ENCODE assay signal across 8 cellular contexts in genomic region chr20:53900380-53900999, GRCh38.
DNase-seq lines count a peak whose midpoint lies in the region; TF ChIP-seq lines count a peak whose summit lies in the region.

No MANE protein-coding gene starts in this region.

- peak overlapping the region; percentile 92 for H3K27ac Mint-ChIP-seq in HFFc6
- H3K27ac Mint-ChIP-seq in activated T-helper 1 cell treated with anti-CD3 and anti-CD28 coated beads, Interleukin-12 subunit alpha, Interleukin-12 subunit beta, Interleukin-2, Interleukin-4 antibody, amounts not matched to agents 30 ng/mL and 10 ng/mL and 1 ng/mL, durations not matched to agents 14 hours and 24 hours and 36 hours: peak overlapping the region; percentile 87
- peak overlapping the region; percentile 96 for H3K27ac Mint-ChIP-seq in stimulated activated naive CD8-positive, alpha-beta T cell treated with anti-CD3 and anti-CD28 coated beads, Interleukin-15, Interleukin-2, amounts not matched to agents 100 ng/mL and 50 ng/mL, for 24 hours

- H3K36me3 ChIP-seq in left ventricle myocardium inferior: no peaks in the 10 kb centered on the region

- TF ChIP-seq CTCF in HFFc6 (IDR thresholded peaks at IDR 0.05) (no peak), left ventricle myocardium inferior (IDR thresholded peaks at IDR 0.05; ENCODE audit: borderline replicate concordance) (no peak)

- H3K36me3 Mint-ChIP-seq in HFFc6 (ENCODE audit: low read depth): peaks cover 4% of the 10 kb centered on the region; the same call in 1 of the 2 replicates
- H3K36me3 Mint-ChIP-seq in activated T-helper 1 cell treated with anti-CD3 and anti-CD28 coated beads, Interleukin-12 subunit alpha, Interleukin-12 subunit beta, Interleukin-2, Interleukin-4 antibody, amounts not matched to agents 30 ng/mL and 10 ng/mL and 1 ng/mL, durations not matched to agents 14 hours and 24 hours and 36 hours (ENCODE audit: low read depth): peaks cover 1% of the 10 kb centered on the region
- H3K36me3 Mint-ChIP-seq in stimulated activated naive CD8-positive, alpha-beta T cell treated with anti-CD3 and anti-CD28 coated beads, Interleukin-15, Interleukin-2, amounts not matched to agents 100 ng/mL and 50 ng/mL, for 24 hours (ENCODE audit: low read depth): no peaks in the 10 kb centered on the region

- DNase-seq in HFFc6 (peak; percentile 88), left ventricle myocardium inferior (no peak), G401 (ENCODE audit: low spot score) (no peak), NCI-H2227 (lab: John Stamatoyannopoulos, UW; ENCODE audit: unreplicated experiment) (no peak), GDM1 (lab: John Stamatoyannopoulos, UW) (no peak), NCI-H69 (lab: John Stamatoyannopoulos, UW) (no peak)
- no peak for DNase-seq in activated T-helper 1 cell treated with anti-CD3 and anti-CD28 coated beads, Interleukin-12 subunit alpha, Interleukin-12 subunit beta, Interleukin-2, Interleukin-4 antibody, amounts not matched to agents 30 ng/mL and 10 ng/mL and 1 ng/mL, durations not matched to agents 14 hours and 24 hours and 36 hours (ENCODE audit: low spot score)

- no peaks in the 10 kb centered on the region for H3K9me3 Mint-ChIP-seq in HFFc6
- H3K9me3 Mint-ChIP-seq in activated T-helper 1 cell treated with anti-CD3 and anti-CD28 coated beads, Interleukin-12 subunit alpha, Interleukin-12 subunit beta, Interleukin-2, Interleukin-4 antibody, amounts not matched to agents 30 ng/mL and 10 ng/mL and 1 ng/mL, durations not matched to agents 14 hours and 24 hours and 36 hours: no peaks in the 10 kb centered on the region
- no peaks in the 10 kb centered on the region for H3K9me3 Mint-ChIP-seq in stimulated activated naive CD8-positive, alpha-beta T cell treated with anti-CD3 and anti-CD28 coated beads, Interleukin-15, Interleukin-2, amounts not matched to agents 100 ng/mL and 50 ng/mL, for 24 hours

- peak overlapping the region; percentile 72 for H3K4me3 Mint-ChIP-seq in HFFc6
- H3K4me3 Mint-ChIP-seq in activated T-helper 1 cell treated with anti-CD3 and anti-CD28 coated beads, Interleukin-12 subunit alpha, Interleukin-12 subunit beta, Interleukin-2, Interleukin-4 antibody, amounts not matched to agents 30 ng/mL and 10 ng/mL and 1 ng/mL, durations not matched to agents 14 hours and 24 hours and 36 hours: no peak overlapping the region
- H3K4me3 Mint-ChIP-seq in stimulated activated naive CD8-positive, alpha-beta T cell treated with anti-CD3 and anti-CD28 coated beads, Interleukin-15, Interleukin-2, amounts not matched to agents 100 ng/mL and 50 ng/mL, for 24 hours: no peak overlapping the region

- intact Hi-C loops in activated T-helper 1 cell treated with anti-CD3 and anti-CD28 coated beads, Interleukin-12 subunit alpha, Interleukin-12 subunit beta, Interleukin-2, Interleukin-4 antibody, amounts not matched to agents 30 ng/mL and 10 ng/mL and 1 ng/mL, durations not matched to agents 14 hours and 24 hours and 36 hours (cut with micrococcal nuclease): loop anchor here (1.0 kb wide), 1 partner anchor 15 kb away; no protein-coding TSS in a partner anchor
- intact Hi-C loops in left ventricle myocardium inferior (cut with micrococcal nuclease): no loop called here

- H3K27me3 ChIP-seq in left ventricle myocardium inferior (ENCODE audit: low read depth): no peaks in the 10 kb centered on the region

- H3K9me3 ChIP-seq in left ventricle myocardium inferior (replicated peaks): no peaks in the 10 kb centered on the region

- H3K27ac ChIP-seq in left ventricle myocardium inferior (replicated peaks): peak overlapping the region; percentile 84

- peaks cover 80% of the 10 kb centered on the region for H3K4me1 Mint-ChIP-seq in HFFc6 (ENCODE audit: low read depth)
- H3K4me1 Mint-ChIP-seq in activated T-helper 1 cell treated with anti-CD3 and anti-CD28 coated beads, Interleukin-12 subunit alpha, Interleukin-12 subunit beta, Interleukin-2, Interleukin-4 antibody, amounts not matched to agents 30 ng/mL and 10 ng/mL and 1 ng/mL, durations not matched to agents 14 hours and 24 hours and 36 hours (ENCODE audit: low read depth): peaks cover 56% of the 10 kb centered on the region
- H3K4me1 Mint-ChIP-seq in stimulated activated naive CD8-positive, alpha-beta T cell treated with anti-CD3 and anti-CD28 coated beads, Interleukin-15, Interleukin-2, amounts not matched to agents 100 ng/mL and 50 ng/mL, for 24 hours (ENCODE audit: low read depth): peaks cover 74% of the 10 kb centered on the region

- in situ Hi-C loops in G401 (cut with HindIII; ENCODE audit: low sequenced_read_pairs): no loop called here

- no peak overlapping the region for H3K4me3 ChIP-seq in left ventricle myocardium inferior

- H3K27me3 Mint-ChIP-seq in HFFc6 (ENCODE audit: insufficient read depth): no peaks in the 10 kb centered on the region; the same call in 1 of the 2 replicates
- H3K27me3 Mint-ChIP-seq in activated T-helper 1 cell treated with anti-CD3 and anti-CD28 coated beads, Interleukin-12 subunit alpha, Interleukin-12 subunit beta, Interleukin-2, Interleukin-4 antibody, amounts not matched to agents 30 ng/mL and 10 ng/mL and 1 ng/mL, durations not matched to agents 14 hours and 24 hours and 36 hours (ENCODE audit: insufficient read depth): no peaks in the 10 kb centered on the region
- H3K27me3 Mint-ChIP-seq in stimulated activated naive CD8-positive, alpha-beta T cell treated with anti-CD3 and anti-CD28 coated beads, Interleukin-15, Interleukin-2, amounts not matched to agents 100 ng/mL and 50 ng/mL, for 24 hours: no peaks in the 10 kb centered on the region

- peaks cover 39% of the 10 kb centered on the region for H3K4me1 ChIP-seq in left ventricle myocardium inferior
